In the genomic region with DNA sequence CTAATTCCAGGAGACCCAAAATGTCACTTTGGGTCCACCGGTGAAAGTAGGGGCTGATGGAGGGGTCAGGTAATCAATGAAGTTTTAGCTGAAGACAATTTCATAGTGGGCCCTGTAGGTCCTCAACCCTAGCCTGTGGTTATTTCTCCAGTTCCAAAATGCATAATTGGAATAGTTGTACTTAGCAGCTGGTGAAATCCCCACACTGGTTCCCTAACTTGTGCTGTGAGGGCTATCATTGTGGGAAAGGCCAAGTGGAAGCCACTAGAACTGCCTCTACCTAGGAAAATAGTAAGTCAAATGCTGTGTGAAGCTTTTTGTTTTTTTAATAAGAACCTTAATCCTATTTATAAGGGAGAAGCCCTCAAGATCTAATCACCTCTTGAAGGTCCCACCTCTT, we compare ENCODE assay signal across 9 cellular contexts.
"Had no signal": no experiment of that assay in that cellular context is flagged by ENCODE, and none has a peak within 500 bp of the region (broad histone marks: within the 10 kb centered on the region; RNA-seq: fewer than 3 reads in every experiment).

No MANE protein-coding gene starts in this region.

- H3K4me3 ChIP-seq: GM23248, GM23338, HAP-1 had no signal

- H3K4me1 ChIP-seq: HAP-1 had no signal

- H3K9ac ChIP-seq: GM23248 had no signal

- ATAC-seq: GM23338, HCT116 had no signal

- H3K27ac ChIP-seq: GM23248 had no signal

- H3K4me2 ChIP-seq: GM23338 had no signal

- H2AFZ ChIP-seq: GM23248, GM23338 had no signal

- H3K36me3 ChIP-seq: HAP-1 had no signal

- DNase-seq: GM23248, GOT3, H7, H9, HCEC 1CT, HFFc6 had no signal

- H3K9me3 ChIP-seq: HAP-1 had no signal
